ENCODE assay signal across 18 cellular contexts in the genomic region with DNA sequence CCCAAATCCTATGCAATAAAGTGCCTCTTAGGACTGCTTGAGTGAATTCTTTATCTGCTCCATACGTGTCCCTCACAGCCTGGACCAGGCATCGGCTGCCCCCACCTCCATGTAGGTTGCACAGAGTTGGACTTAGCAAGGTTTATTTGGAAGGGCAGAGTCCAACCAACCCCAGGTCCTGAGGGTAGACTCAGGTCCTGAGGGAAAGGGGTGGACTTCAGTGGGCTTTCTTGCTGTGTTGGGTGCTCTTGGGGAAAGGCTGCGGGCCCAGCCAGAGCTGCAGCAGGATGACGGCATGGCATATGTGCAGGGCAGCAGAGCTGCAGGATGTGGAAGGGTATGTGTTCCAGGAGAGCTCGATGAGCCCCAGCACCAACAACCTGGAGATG. TPM values are rescaled to one million over a fixed set of nuclear protein-coding genes. Genes with fewer than 3 reads are reported as not detected.
DNase-seq lines count a peak whose midpoint lies in the region; ATAC-seq, FAIRE-seq and TF ChIP-seq lines count a peak whose summit lies in the region.
"Had no signal": no experiment of that assay in that cellular context is flagged by ENCODE, and none has a peak within 500 bp of the region (broad histone marks: within the 10 kb centered on the region; RNA-seq: fewer than 3 reads in every experiment).

No MANE protein-coding gene starts in this region.

- DNase-seq in HuH-7.5 (ENCODE audit: low spot score): peak; percentile 3
- no peak for DNase-seq in bronchial epithelial cell (ENCODE audit: low read depth)
- DNase-seq in lower lobe of right lung: peak; percentile 24
- no peak for DNase-seq in testis
- no peak for DNase-seq in epidermal melanocyte (ENCODE audit: insufficient read length, low spot score)
- DNase-seq in DMS79 treated with DMSO at 0.1 percent for 48 hours (lab: John Stamatoyannopoulos, UW): no peak
- DNase-seq: CD8-positive, alpha-beta T cell; MM.1S; NCI-H1092; NCI-H2171 had no signal

- H3K27ac ChIP-seq in 22Rv1 (peak overlapping the region; percentile 79), lower lobe of right lung (no peak overlapping the region), testis (no peak overlapping the region)
- H3K27ac ChIP-seq: HL-60 had no signal

- 77 to 87% methylated on average over 3 to 5 of the region's 5 CpGs for WGBS in testis, 2 donors

- peak; percentile 60 for FAIRE-seq in bronchial epithelial cell (lab: Jason Lieb, UNC)
- FAIRE-seq: A204.1 had no signal

- intact Hi-C loops in lower lobe of right lung (cut with DNase I) (no loop called here), testis (cut with DNase I; ENCODE audit: low total_unique reads) (loop anchor here (10.0 kb wide), 1 partner anchor 347 kb away; no protein-coding TSS in a partner anchor)

- H3K4me1 ChIP-seq in lower lobe of right lung: peaks cover 1% of the 10 kb centered on the region
- H3K4me1 ChIP-seq in testis: peaks cover 6% of the 10 kb centered on the region

- H3K4me3 ChIP-seq in bronchial epithelial cell (ENCODE audit: low read depth, low read length) (no peak overlapping the region), lower lobe of right lung (no peak overlapping the region), testis (no peak overlapping the region)

- no peak for ATAC-seq in lower lobe of right lung
- ATAC-seq in GM21825 (IDR thresholded peaks at IDR 0.05; ENCODE audit: unreplicated experiment): no peak

- H3K27me3 ChIP-seq in bronchial epithelial cell (ENCODE audit: control insufficient read depth, insufficient read depth, low read length) (peaks cover 2% of the 10 kb centered on the region), lower lobe of right lung (ENCODE audit: low read depth) (peaks cover 6% of the 10 kb centered on the region), testis (no peaks in the 10 kb centered on the region)

- H3K9me3 ChIP-seq in lower lobe of right lung (no peaks in the 10 kb centered on the region), testis (no peaks in the 10 kb centered on the region)

- no peak for TF ChIP-seq POLR2A in testis (IDR thresholded peaks at IDR 0.05)

- TF ChIP-seq CTCF in 22Rv1 (IDR thresholded peaks at IDR 0.05) (no peak), bronchial epithelial cell (IDR thresholded peaks at IDR 0.05; ENCODE audit: insufficient read depth, low read length, severe bottlenecking) (no peak), lower lobe of right lung (IDR thresholded peaks at IDR 0.05) (no peak), testis (IDR thresholded peaks at IDR 0.05) (no peak)

- H3K36me3 ChIP-seq in bronchial epithelial cell (ENCODE audit: control insufficient read depth, insufficient read depth, low read length): peaks cover 27% of the 10 kb centered on the region
- peaks cover 38% of the 10 kb centered on the region for H3K36me3 ChIP-seq in lower lobe of right lung
- H3K36me3 ChIP-seq in testis (ENCODE audit: low read depth, missing control alignments): no peaks in the 10 kb centered on the region

RNA-seq across cellular contexts. Expression of a gene that starts 6.5 kb away (rescaled TPM):
- total RNA-seq in bronchial epithelial cell: 21.6 and 36.9 TPM in 2 replicates
- 30.1 TPM for total RNA-seq in lower lobe of right lung
- total RNA-seq in testis: 10 to 100 TPM; 79.4 to 91.7 TPM
- polyA plus RNA-seq in testis (ENCODE audit: insufficient read depth, low read depth, low replicate concordance): 58.7 TPM

RNA-seq across cellular contexts. Expression of a gene that starts 7.2 kb away (rescaled TPM):
- total RNA-seq in bronchial epithelial cell (10.1 and 14.0 TPM in 2 replicates), lower lobe of right lung (2.6 TPM), testis (10 to 100 TPM; 10.2 to 15.0 TPM)
- polyA plus RNA-seq in testis (ENCODE audit: insufficient read depth, low read depth, low replicate concordance): 16.9 TPM

RNA-seq across cellular contexts. Expression of a gene that starts 12.9 kb away (rescaled TPM):
- total RNA-seq in bronchial epithelial cell: not detected in 2 replicates
- 0.47 TPM for total RNA-seq in lower lobe of right lung
- 10 to 100 TPM; 13.8 to 17.6 TPM for total RNA-seq in testis
- polyA plus RNA-seq in testis (ENCODE audit: insufficient read depth, low read depth, low replicate concordance): 2.5 TPM
- total RNA-seq: HT1080, LHCN-M2, Right ventricle myocardium superior had no signal
- polyA plus RNA-seq: BJ had no signal

RNA-seq across cellular contexts. Expression of a gene that starts 19.1 kb away (rescaled TPM):
- total RNA-seq in bronchial epithelial cell: not detected in 2 replicates
- total RNA-seq in lower lobe of right lung: not detected
- under 1 TPM in 1 of 2 donors, not detected in 1; 0.24 TPM for total RNA-seq in testis
- 0.40 TPM for polyA plus RNA-seq in testis (ENCODE audit: insufficient read depth, low read depth, low replicate concordance)
- total RNA-seq: CD8-positive, alpha-beta T cell; Right ventricle myocardium superior had no signal

RNA-seq across cellular contexts. Expression of a gene that starts 33.5 kb away (rescaled TPM):
- total RNA-seq in bronchial epithelial cell (not detected in 2 replicates), lower lobe of right lung (not detected), testis (1 to 10 TPM; 1.4 TPM)
- 1.1 TPM for polyA plus RNA-seq in testis (ENCODE audit: insufficient read depth, low read depth, low replicate concordance)
- total RNA-seq: CD8-positive, alpha-beta T cell; HT1080; LHCN-M2; Right ventricle myocardium superior had no signal
- polyA plus RNA-seq: BJ had no signal

Comparison
In these comparisons a context has a peak if more than half of its experiments do, and no peak if none do; other contexts are left out.
1. DNase-seq: peak in HuH-7.5 (single experiment) and lower lobe of right lung (single experiment); none in bronchial epithelial cell (single experiment), testis (single experiment), epidermal melanocyte (single experiment) and DMS79 treated with DMSO at 0.1 percent for 48 hours (single experiment).
2. RNA of a gene that starts 12.9 kb away (total RNA-seq): 13.8 to 17.6 TPM in testis; 0.47 TPM in lower lobe of right lung (single experiment) and not detected in bronchial epithelial cell; every median in the first group is over 10 times any median in the second.